ENCODE assay signal across 1 cellular context in genomic region chr15:74842581-74843444, GRCh38.
TF ChIP-seq lines count a peak whose summit lies in the region.

Gene ULK3 (minus strand): TSS chr15:74843156. CDS start chr15:74843105, 51 bp downstream.

TF ChIP-seq in HEK293, 187 proteins besides CTCF, POLR2A, EP300 and RAD21 (continued from another document):
- TF ChIP-seq PBX3 (CRISPR knock-in tag; IDR thresholded peaks at IDR 0.05) (no peak; the same call in 1 of the 2 replicates), KLF8 (tag by site-specific recombination; IDR thresholded peaks at IDR 0.05) (peak; percentile 97), BCL11A (tag by site-specific recombination; IDR thresholded peaks at IDR 0.05; ENCODE audit: low read depth) (no peak), AEBP2 (tag by site-specific recombination; IDR thresholded peaks at IDR 0.05; ENCODE audit: borderline replicate concordance) (no peak), INSM2 (tag by site-specific recombination; IDR thresholded peaks at IDR 0.05) (peak; percentile 45; the same call in 1 of the 2 replicates), OSR2 (tag by site-specific recombination; IDR thresholded peaks at IDR 0.05) (peak; percentile 53; the same call in 1 of the 2 replicates), ZSCAN16 (tag by site-specific recombination; IDR thresholded peaks at IDR 0.05) (0 out of 2 replicates have a peak, but pooled peaks have one; percentile 36), SALL2 (tag by site-specific recombination; IDR thresholded peaks at IDR 0.05; ENCODE audit: borderline replicate concordance) (no peak), ZIC2 (tag by site-specific recombination; IDR thresholded peaks at IDR 0.05) (peak; percentile 53), ZSCAN4 (tag by site-specific recombination; IDR thresholded peaks at IDR 0.05) (no peak), ZNF366 (tag by site-specific recombination; conservative IDR thresholded peaks at IDR 0.05) (no peak), ZNF148 (tag by site-specific recombination; IDR thresholded peaks at IDR 0.05; ENCODE audit: borderline replicate concordance) (no peak), ZNF843 (tag by site-specific recombination; IDR thresholded peaks at IDR 0.05) (peak; percentile 62), PATZ1 (tag by site-specific recombination; IDR thresholded peaks at IDR 0.05) (peak; percentile 97), ZNF510 (tag by site-specific recombination; IDR thresholded peaks at IDR 0.05; ENCODE audit: insufficient replicate concordance) (no peak), ZNF132 (tag by site-specific recombination; IDR thresholded peaks at IDR 0.05; ENCODE audit: borderline replicate concordance) (no peak), ZNF660 (tag by site-specific recombination; IDR thresholded peaks at IDR 0.05) (peak; percentile 90), ZBTB10 (tag by site-specific recombination; IDR thresholded peaks at IDR 0.05) (peak; percentile 86), ELK4 (IDR thresholded peaks at IDR 0.05; ENCODE audit: borderline replicate concordance, low read depth, low read length) (peak; percentile 31; the same call in 1 of the 2 replicates), KLF17 (tag by site-specific recombination; IDR thresholded peaks at IDR 0.05) (peak; percentile 93; the same call in 1 of the 2 replicates), ZFP37 (tag by site-specific recombination; IDR thresholded peaks at IDR 0.05) (peak; percentile 81), ZNF335 (tag by site-specific recombination; conservative IDR thresholded peaks at IDR 0.05) (peak; percentile 98), ZNF16 (tag by site-specific recombination; IDR thresholded peaks at IDR 0.05; ENCODE audit: low read depth) (no peak), ZNF692 (tag by site-specific recombination; IDR thresholded peaks at IDR 0.05) (peak; percentile 96), BCL11B (tag by site-specific recombination; IDR thresholded peaks at IDR 0.05; ENCODE audit: low read depth) (peak; percentile 80; the same call in 1 of the 2 replicates), ZNF394 (tag by site-specific recombination; IDR thresholded peaks at IDR 0.05; ENCODE audit: borderline replicate concordance) (peak; percentile 8; the same call in 1 of the 2 replicates), GLIS2 (tag by site-specific recombination; IDR thresholded peaks at IDR 0.05) (peak; percentile 90), ZXDB (tag by site-specific recombination; IDR thresholded peaks at IDR 0.05) (peak; percentile 87; the same call in 1 of the 2 replicates), ZNF146 (tag by site-specific recombination; IDR thresholded peaks at IDR 0.05) (no peak), GFI1B (tag by site-specific recombination; IDR thresholded peaks at IDR 0.05) (peak; percentile 63; the same call in 1 of the 2 replicates), HIC1 (tag by site-specific recombination; IDR thresholded peaks at IDR 0.05) (0 out of 2 replicates have a peak, but pooled peaks have one; percentile 54), ZNF473 (tag by site-specific recombination; IDR thresholded peaks at IDR 0.05) (no peak), KLF1 (tag by site-specific recombination; IDR thresholded peaks at IDR 0.05) (peak; percentile 85)
TF ChIP-seq in HEK293: peak in this region for 70.
